ENCODE assay signal across 22 cellular contexts in the genomic region with DNA sequence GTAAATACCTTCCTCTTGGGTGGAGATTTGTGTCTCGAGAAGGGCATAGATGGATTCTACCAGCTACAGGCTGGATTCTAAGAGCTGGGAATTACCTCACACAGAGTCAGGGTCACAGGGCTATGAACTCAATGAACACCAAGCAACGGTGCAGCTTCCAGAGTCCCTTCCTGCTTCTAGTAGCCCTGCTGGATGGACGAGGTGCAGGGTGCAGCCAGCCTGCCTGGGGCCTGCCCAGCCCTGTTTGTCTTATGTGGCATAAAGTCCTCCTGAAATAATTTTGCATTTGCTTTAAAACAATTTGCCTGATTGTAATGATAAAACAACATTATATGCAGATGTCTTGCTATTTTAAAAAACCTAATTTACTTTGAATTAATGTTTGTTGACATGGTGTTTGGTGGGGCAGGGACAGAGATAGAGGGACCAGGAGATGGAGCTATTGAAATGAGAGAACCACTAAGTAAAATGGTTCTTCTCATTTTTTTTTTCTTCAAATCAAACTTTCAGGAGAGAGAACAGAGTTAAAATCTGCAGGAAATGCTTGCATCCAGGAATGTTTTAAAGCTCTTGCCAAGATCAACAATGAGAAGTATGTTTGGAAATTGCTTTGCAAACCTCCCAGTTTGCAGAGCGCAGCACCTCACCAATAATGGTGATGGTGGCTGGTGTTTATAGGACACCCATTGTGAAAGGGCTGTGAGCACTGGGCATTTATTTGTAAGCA.
DNase-seq lines count a peak whose midpoint lies in the region; FAIRE-seq and TF ChIP-seq lines count a peak whose summit lies in the region.
"Had no signal": no experiment of that assay in that cellular context is flagged by ENCODE, and none has a peak within 500 bp of the region (broad histone marks: within the 10 kb centered on the region; RNA-seq: fewer than 3 reads in every experiment).

No MANE protein-coding gene starts in this region.

- H3K4me3 Mint-ChIP-seq in HFFc6 (no peak overlapping the region), astrocyte (ENCODE audit: unreplicated experiment) (no peak overlapping the region), CD14-positive monocyte (no peak overlapping the region)
- H3K4me3 Mint-ChIP-seq: activated CD4-positive, alpha-beta memory T cell treated with anti-CD3 and anti-CD28 coated beads for 36 hours; activated T-helper 1 cell treated with anti-CD3 and anti-CD28 coated beads, Interleukin-12 subunit alpha, Interleukin-12 subunit beta, Interleukin-2, Interleukin-4 antibody, amounts not matched to agents 30 ng/mL and 10 ng/mL and 1 ng/mL, durations not matched to agents 14 hours and 24 hours and 36 hours; central memory CD8-positive, alpha-beta T cell; H9; immature natural killer cell had no signal

- H3K4me3 ChIP-seq in AG10803 (ENCODE audit: low read length) (no peak overlapping the region), astrocyte (ENCODE audit: insufficient read depth, low read depth, low read length) (no peak overlapping the region)
- H3K4me3 ChIP-seq: PC-9, right atrium auricular region had no signal

- H3K27ac Mint-ChIP-seq in HFFc6 (no peak overlapping the region), astrocyte (ENCODE audit: unreplicated experiment) (no peak overlapping the region), CD14-positive monocyte (no peak overlapping the region)
- H3K27ac Mint-ChIP-seq: activated CD4-positive, alpha-beta memory T cell treated with anti-CD3 and anti-CD28 coated beads for 36 hours; activated T-helper 1 cell treated with anti-CD3 and anti-CD28 coated beads, Interleukin-12 subunit alpha, Interleukin-12 subunit beta, Interleukin-2, Interleukin-4 antibody, amounts not matched to agents 30 ng/mL and 10 ng/mL and 1 ng/mL, durations not matched to agents 14 hours and 24 hours and 36 hours; H9; immature natural killer cell had no signal

- no peak overlapping the region for H3K9ac ChIP-seq in astrocyte (ENCODE audit: low read length)

- intact Hi-C loops in CD14-positive monocyte (cut with micrococcal nuclease) = no loop called here

- H3K27me3 ChIP-seq in astrocyte (ENCODE audit: insufficient read depth, low read length) = no peaks in the 10 kb centered on the region
- H3K27me3 ChIP-seq: right atrium auricular region had no signal

- H3K27me3 Mint-ChIP-seq in HFFc6 (ENCODE audit: insufficient read depth) = peaks cover 3% of the 10 kb centered on the region
- peaks cover 34% of the 10 kb centered on the region for H3K27me3 Mint-ChIP-seq in astrocyte (ENCODE audit: low read depth, unreplicated experiment)
- peaks cover 0 to 6% (median 1%) of the 10 kb centered on the region in 3 donors for H3K27me3 Mint-ChIP-seq in CD14-positive monocyte (ENCODE audit: low read depth in 3 of 3)
- H3K27me3 Mint-ChIP-seq: activated CD4-positive, alpha-beta memory T cell treated with anti-CD3 and anti-CD28 coated beads for 36 hours had no signal

- H3K36me3 Mint-ChIP-seq in HFFc6 (ENCODE audit: low read depth) (no peaks in the 10 kb centered on the region), astrocyte (ENCODE audit: low read depth, unreplicated experiment) (no peaks in the 10 kb centered on the region), CD14-positive monocyte (no peaks in the 10 kb centered on the region)
- H3K36me3 Mint-ChIP-seq: activated CD4-positive, alpha-beta memory T cell treated with anti-CD3 and anti-CD28 coated beads for 36 hours; immature natural killer cell had no signal

- H3K79me2 ChIP-seq in astrocyte (ENCODE audit: insufficient read depth, low read length) = no peaks in the 10 kb centered on the region

- peak overlapping the region; percentile 52 for H3K4me2 ChIP-seq in astrocyte (ENCODE audit: low read length)
- H3K4me2 ChIP-seq: PC-9 had no signal

- TF ChIP-seq CTCF in AG10803 (conservative IDR thresholded peaks at IDR 0.05; ENCODE audit: low read length) (peak; percentile 14; the same call in 1 of the 2 replicates), HFFc6 (IDR thresholded peaks at IDR 0.05) (peak; percentile 43; the same call in 1 of the 2 replicates), astrocyte (IDR thresholded peaks at IDR 0.05; ENCODE audit: insufficient read depth, low read depth, low read length) (no peak), CD14-positive monocyte (IDR thresholded peaks at IDR 0.05) (no peak)

- FAIRE-seq in astrocyte (lab: Jason Lieb, UNC) = no peak
- FAIRE-seq: endometrium had no signal

- H3K36me3 ChIP-seq in astrocyte (ENCODE audit: insufficient read depth, low read length) = no peaks in the 10 kb centered on the region
- H3K36me3 ChIP-seq: right atrium auricular region had no signal

- H4K20me1 ChIP-seq in astrocyte (ENCODE audit: insufficient read depth, low read length) = no peaks in the 10 kb centered on the region

- DNase-seq in AG10803 (ENCODE audit: low read depth) (peak; percentile 42), HFFc6 (peak; percentile 16), astrocyte (ENCODE audit: low read depth) (peak; percentile 84), iris pigment epithelial cell (ENCODE audit: low read depth) (peak; percentile 30), CD14-positive monocyte (ENCODE audit: low spot score) (no peak), NCI-H510A treated with DMSO at 0.1 percent for 48 hours (lab: John Stamatoyannopoulos, UW) (no peak), T1000 (lab: John Stamatoyannopoulos, UW) (no peak)
- DNase-seq in stimulated activated CD4-positive, alpha-beta T cell treated with anti-CD3 and anti-CD28 coated beads, Interleukin-15, amount 100 ng/mL, for 24 hours = no peak
- DNase-seq: activated CD4-positive, alpha-beta memory T cell treated with anti-CD3 and anti-CD28 coated beads for 36 hours; GF-D8; H9; immature natural killer cell; mesendoderm; MM.1S; NCI-H2029 treated with DMSO at 0.1 percent for 48 hours; NCI-H526 treated with DMSO at 0.1 percent for 48 hours; stimulated activated CD4-positive, alpha-beta T cell treated with anti-CD3 and anti-CD28 coated beads, Interleukin-2, amount 100 ng/mL, for 24 hours had no signal

- H3K4me1 Mint-ChIP-seq in HFFc6 (ENCODE audit: low read depth) = peaks cover 20% of the 10 kb centered on the region
- H3K4me1 Mint-ChIP-seq in astrocyte (ENCODE audit: low read depth, unreplicated experiment) = no peaks in the 10 kb centered on the region
- no peaks in the 10 kb centered on the region for H3K4me1 Mint-ChIP-seq in CD14-positive monocyte
- H3K4me1 Mint-ChIP-seq: central memory CD8-positive, alpha-beta T cell; immature natural killer cell had no signal

- no peaks in the 10 kb centered on the region for H3K9me3 ChIP-seq in astrocyte (ENCODE audit: insufficient read depth, low read depth, low read length)
- H3K9me3 ChIP-seq: right atrium auricular region had no signal

- H2AFZ ChIP-seq in astrocyte (ENCODE audit: low read depth, low read length) = peak overlapping the region; percentile 31
- H2AFZ ChIP-seq: PC-9 had no signal

- H3K4me1 ChIP-seq in astrocyte (ENCODE audit: insufficient read depth, low read length) = peaks cover 19% of the 10 kb centered on the region
- H3K4me1 ChIP-seq: right atrium auricular region had no signal

- H3K9me3 Mint-ChIP-seq in HFFc6 (no peaks in the 10 kb centered on the region), astrocyte (ENCODE audit: unreplicated experiment) (no peaks in the 10 kb centered on the region), CD14-positive monocyte (peaks cover 0 to 2% (median 0%) of the 10 kb centered on the region in 7 donors)
- H3K9me3 Mint-ChIP-seq: activated CD4-positive, alpha-beta memory T cell treated with anti-CD3 and anti-CD28 coated beads for 36 hours; activated T-helper 1 cell treated with anti-CD3 and anti-CD28 coated beads, Interleukin-12 subunit alpha, Interleukin-12 subunit beta, Interleukin-2, Interleukin-4 antibody, amounts not matched to agents 30 ng/mL and 10 ng/mL and 1 ng/mL, durations not matched to agents 14 hours and 24 hours and 36 hours; central memory CD8-positive, alpha-beta T cell; H9; immature natural killer cell had no signal

- H3K27ac ChIP-seq in astrocyte (ENCODE audit: low read depth, low read length) = no peak overlapping the region
- H3K27ac ChIP-seq: PC-9, right atrium auricular region had no signal

Comparison
In these comparisons a context has a peak if more than half of its experiments do, and no peak if none do; other contexts are left out.
1. DNase-seq: peak in AG10803 (single experiment), HFFc6 (single experiment), astrocyte (single experiment) and iris pigment epithelial cell (single experiment); none in CD14-positive monocyte (single experiment), NCI-H510A treated with DMSO at 0.1 percent for 48 hours (single experiment), T1000 (single experiment) and stimulated activated CD4-positive, alpha-beta T cell treated with anti-CD3 and anti-CD28 coated beads, Interleukin-15, amount 100 ng/mL, for 24 hours (single experiment).
2. CTCF ChIP-seq: peak in AG10803 (single experiment) and HFFc6 (single experiment); none in astrocyte (single experiment) and CD14-positive monocyte (single experiment).